In the genomic region with DNA sequence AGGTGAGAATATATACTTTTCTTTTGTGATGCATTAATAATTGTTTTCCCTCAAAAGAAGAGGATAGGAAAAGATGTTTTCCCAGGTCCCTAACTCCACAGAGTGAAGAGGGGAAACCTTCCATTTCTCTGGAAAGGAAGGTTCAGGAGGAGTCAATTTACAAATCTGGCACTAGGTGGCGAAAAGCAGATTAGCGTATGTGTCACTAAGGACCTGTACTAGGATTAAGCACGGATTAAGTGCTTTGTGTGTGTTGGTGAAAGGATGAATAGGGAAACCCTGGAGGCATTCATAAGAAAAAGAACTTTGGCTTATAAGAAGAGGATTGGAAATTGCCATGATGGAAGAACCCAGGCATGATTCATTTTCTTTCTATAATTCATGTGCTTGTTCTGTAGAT, we compare ENCODE assay signal across 10 cellular contexts.
DNase-seq lines count a peak whose midpoint lies in the region; ATAC-seq and TF ChIP-seq lines count a peak whose summit lies in the region.
"Had no signal": no experiment of that assay in that cellular context is flagged by ENCODE, and none has a peak within 500 bp of the region (broad histone marks: within the 10 kb centered on the region; RNA-seq: fewer than 3 reads in every experiment).

No MANE protein-coding gene starts in this region.

- CTCF ChIA-PET in mammary epithelial cell (lab: Charles Lee; ENCODE audit: low non-redundant PET), result interaction anchor here (0.8 kb wide), 1 partner anchor 338 kb away, joined by 7 read pairs; no protein-coding TSS in a partner anchor

- H3K4me3 ChIP-seq in NB4 (ENCODE audit: low read depth, low read length) (no peak overlapping the region), mammary epithelial cell (replicated peaks in 1 of 3; ENCODE audit: insufficient read depth in 1 of 3, low read depth in 2 of 3, low read length in 3 of 3) (no peak overlapping the region), osteoblast (ENCODE audit: insufficient read depth, low read length) (no peak overlapping the region)

- H3K36me3 ChIP-seq in mammary epithelial cell (ENCODE audit: insufficient read depth, low read length), result no peaks in the 10 kb centered on the region
- H3K36me3 ChIP-seq in osteoblast (ENCODE audit: insufficient read depth, low read length), result no peaks in the 10 kb centered on the region

- DNase-seq in DMS 273 (lab: John Stamatoyannopoulos, UW; ENCODE audit: unreplicated experiment) (peak; percentile 62), DMS 273 treated with DMSO at 0.1 percent for 48 hours (lab: John Stamatoyannopoulos, UW) (no peak), NB4 (ENCODE audit: low read depth) (peak; percentile 30), mammary epithelial cell (peak; percentile 20), osteoblast (ENCODE audit: insufficient read length, low spot score, missing footprints) (no peak), T-helper 9 cell (no peak)
- DNase-seq: 8988T, MV-4-11 had no signal

- no peaks in the 10 kb centered on the region for H3K27me3 ChIP-seq in mammary epithelial cell (ENCODE audit: insufficient read depth, low read length)
- H3K27me3 ChIP-seq in osteoblast (ENCODE audit: insufficient read depth, low read length), result peaks cover 6% of the 10 kb centered on the region

- no peaks in the 10 kb centered on the region for H3K9me3 ChIP-seq in mammary epithelial cell (replicated peaks; ENCODE audit: insufficient read depth, low read length)
- H3K9me3 ChIP-seq in osteoblast (ENCODE audit: low read depth, low read length), result no peaks in the 10 kb centered on the region

- no peak overlapping the region for H2AFZ ChIP-seq in mammary epithelial cell (ENCODE audit: low read depth, low read length)
- H2AFZ ChIP-seq in osteoblast (ENCODE audit: low read length), result no peak overlapping the region

- H3K9ac ChIP-seq in mammary epithelial cell (ENCODE audit: insufficient read depth, low read length), result no peak overlapping the region

- 55% methylated on average over 3 of the region's 3 CpGs for WGBS in mammary epithelial cell (ENCODE audit: low coverage, missing lambda C conversion rate)

- H3K4me2 ChIP-seq in mammary epithelial cell (ENCODE audit: insufficient read depth, low read depth, low read length), result no peak overlapping the region
- H3K4me2 ChIP-seq in osteoblast (ENCODE audit: insufficient read depth, low read length), result no peak overlapping the region

- H3K79me2 ChIP-seq in mammary epithelial cell (ENCODE audit: insufficient read depth, low read length), result no peaks in the 10 kb centered on the region
- H3K79me2 ChIP-seq in osteoblast (ENCODE audit: insufficient read depth, low read length), result no peaks in the 10 kb centered on the region

- in situ Hi-C loops in mammary epithelial cell (cut with MboI; ENCODE audit: low sequenced_read_pairs in 2 of 2), result loop anchor here (10.0 to 25.0 kb wide), 3 partner anchors 333 to 781 kb away; no protein-coding TSS in a partner anchor

- no peaks in the 10 kb centered on the region for H3K4me1 ChIP-seq in mammary epithelial cell (ENCODE audit: insufficient read depth, low read length)
- H3K4me1 ChIP-seq in osteoblast (ENCODE audit: insufficient read depth, low read length), result no peaks in the 10 kb centered on the region

- no peaks in the 10 kb centered on the region for H4K20me1 ChIP-seq in mammary epithelial cell (ENCODE audit: insufficient read depth, low read length)
- no peaks in the 10 kb centered on the region for H4K20me1 ChIP-seq in osteoblast (ENCODE audit: insufficient read depth, low read length)

- no peak for TF ChIP-seq POLR2A in NB4 (IDR thresholded peaks at IDR 0.05; ENCODE audit: extremely low read depth, insufficient read length)

- dilution Hi-C loops in mammary epithelial cell (cut with HindIII; ENCODE audit: low sequenced_read_pairs), result no loop called here

- BruUV-seq in mammary epithelial cell (replicated peaks; lab: Mats Ljungman, UMichigan), result no TSS peak

- ATAC-seq in HG03139 (IDR thresholded peaks at IDR 0.05; ENCODE audit: unreplicated experiment), result no peak
- no peak for ATAC-seq in GM19324 (IDR thresholded peaks at IDR 0.05; ENCODE audit: low FRiP score, unreplicated experiment)

- intact Hi-C loops in mammary epithelial cell (cut with micrococcal nuclease), result loop anchor here (10.0 kb wide), 1 partner anchor 629 kb away; no protein-coding TSS in a partner anchor

- TF ChIP-seq CTCF in NB4 (IDR thresholded peaks at IDR 0.05; ENCODE audit: low read depth, low read length) (peak; percentile 41), mammary epithelial cell (conservative IDR thresholded peaks at IDR 0.05 in 1 of 2, IDR thresholded peaks at IDR 0.05 in 1 of 2; ENCODE audit: extremely low read depth in 1 of 2, insufficient read depth in 1 of 2, low read depth in 1 of 2, low read length in 2 of 2) (peak; percentile 61 to 64), osteoblast (IDR thresholded peaks at IDR 0.05; ENCODE audit: extremely low read depth, low read depth, low read length) (peak; percentile 47)

- H3K27ac ChIP-seq in mammary epithelial cell (ENCODE audit: insufficient read depth, low read depth, low read length) (no peak overlapping the region), osteoblast (ENCODE audit: low read depth, low read length) (no peak overlapping the region)

Comparison
In these comparisons a context has a peak if more than half of its experiments do, and no peak if none do; other contexts are left out.
1. DNase-seq: peak in DMS 273 (single experiment), NB4 (single experiment) and mammary epithelial cell (single experiment); none in DMS 273 treated with DMSO at 0.1 percent for 48 hours (single experiment), osteoblast (single experiment) and T-helper 9 cell (single experiment).
2. Peak in every context shown above with its lines, with median percentiles within 50 percentile points of each other: CTCF ChIP-seq.